Comparison of ENCODE assay signal across 7 cellular contexts in the genomic region with DNA sequence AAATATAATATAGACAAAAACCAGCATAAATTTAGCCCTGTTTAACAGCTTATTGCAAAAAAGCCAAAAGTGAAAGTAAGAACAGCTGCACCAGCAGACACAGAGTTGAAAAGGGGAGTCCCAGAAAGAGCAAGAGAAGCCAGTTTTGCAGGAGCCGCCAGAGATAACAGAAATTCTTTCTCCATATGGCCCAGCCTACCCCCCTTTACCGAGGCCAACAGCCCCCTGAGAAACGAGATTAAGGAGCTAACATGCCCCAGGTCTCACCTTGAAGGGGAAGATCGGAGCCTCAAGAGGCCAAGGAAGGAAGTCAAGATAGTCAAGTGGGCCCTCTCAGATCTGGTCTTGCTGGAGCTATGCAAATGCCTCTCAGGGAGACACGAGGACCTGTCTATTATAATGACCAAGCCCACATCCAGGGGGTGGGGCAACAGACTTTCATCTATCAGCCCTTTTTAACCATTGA. TPM values are rescaled to one million over a fixed set of nuclear protein-coding genes. Genes with fewer than 3 reads are reported as not detected.
A peak's percentile ranks its signal among the peaks of the same experiment; 100 is the strongest.
DNase-seq lines count a peak whose midpoint lies in the region; ATAC-seq, FAIRE-seq and TF ChIP-seq lines count a peak whose summit lies in the region.

No MANE protein-coding gene starts in this region.

- CTCF ChIA-PET in activated CD8-positive, alpha-beta T cell treated with anti-CD3 and anti-CD28 coated beads for 36 hours (lab: Charles Lee): no interaction called here
- CTCF ChIA-PET in RWPE1 (lab: Yijun Ruan, JAX): interaction anchor here (0.6 kb wide), 2 partner anchors 9 to 191 kb away, joined by 3 read pairs; no protein-coding TSS in a partner anchor

- TF ChIP-seq POLR2A in right lobe of liver (IDR thresholded peaks at IDR 0.05): no peak

- WGBS in right lobe of liver (ENCODE audit: insufficient coverage, low coverage, low lambda C conversion rate, missing lambda C conversion rate): 0% methylated on average over 3 of the region's 5 CpGs

- DNase-seq in activated CD8-positive, alpha-beta T cell treated with anti-CD3 and anti-CD28 coated beads for 36 hours: peak; percentile 75
- no peak for DNase-seq in right lobe of liver
- DNase-seq in hypothalamus (lab: John Stamatoyannopoulos, UW): no peak
- no peak for DNase-seq in RWPE1 (ENCODE audit: low spot score)
- DNase-seq in frontal cortex (ENCODE audit: low spot score in 2 of 2): no peak

- no peaks in the 10 kb centered on the region for H3K9me3 Mint-ChIP-seq in activated CD8-positive, alpha-beta T cell treated with anti-CD3 and anti-CD28 coated beads for 36 hours

- peak overlapping the region; percentile 7 to 28 (median 11) for H3K4me3 ChIP-seq in right lobe of liver

- H3K4me1 Mint-ChIP-seq in activated CD8-positive, alpha-beta T cell treated with anti-CD3 and anti-CD28 coated beads for 36 hours (ENCODE audit: low read depth): peaks cover 39% of the 10 kb centered on the region

- peak overlapping the region; percentile 82 for H3K27ac Mint-ChIP-seq in activated CD8-positive, alpha-beta T cell treated with anti-CD3 and anti-CD28 coated beads for 36 hours

- no peaks in the 10 kb centered on the region for H3K9me3 ChIP-seq in right lobe of liver

- intact Hi-C loops in activated CD8-positive, alpha-beta T cell treated with anti-CD3 and anti-CD28 coated beads for 36 hours (cut with micrococcal nuclease): no loop called here
- intact Hi-C loops in right lobe of liver (cut with DNase I): no loop called here

- TF ChIP-seq CTCF in activated CD8-positive, alpha-beta T cell treated with anti-CD3 and anti-CD28 coated beads for 36 hours (IDR thresholded peaks at IDR 0.05): no peak
- no peak for TF ChIP-seq CTCF in right lobe of liver (IDR thresholded peaks at IDR 0.05)
- TF ChIP-seq CTCF in RWPE1 (conservative IDR thresholded peaks at IDR 0.05; ENCODE audit: low read depth): no peak

- FAIRE-seq in frontal cortex (lab: Jason Lieb, UNC): no peak

- H3K27me3 Mint-ChIP-seq in activated CD8-positive, alpha-beta T cell treated with anti-CD3 and anti-CD28 coated beads for 36 hours: no peaks in the 10 kb centered on the region

- POLR2A ChIA-PET in activated CD8-positive, alpha-beta T cell treated with anti-CD3 and anti-CD28 coated beads for 36 hours (lab: Charles Lee): interaction anchor here (1.3 kb wide), 1 partner anchor 16 kb away, joined by 8 read pairs; no protein-coding TSS in a partner anchor
- POLR2A ChIA-PET in RWPE1 (lab: Yijun Ruan, JAX; ENCODE audit: low non-redundant PET): interaction anchor here (0.6 kb wide), 1 partner anchor 95 kb away, joined by 4 read pairs; no protein-coding TSS in a partner anchor

- ATAC-seq in GM19035 (IDR thresholded peaks at IDR 0.05; ENCODE audit: unreplicated experiment) (peak; percentile 51), HG02852 (IDR thresholded peaks at IDR 0.05; ENCODE audit: unreplicated experiment) (peak; percentile 59), right lobe of liver (peak in 1 of 4 donors; percentile 5)
- peak; percentile 51 for ATAC-seq in activated CD8-positive, alpha-beta T cell treated with anti-CD3 and anti-CD28 coated beads for 36 hours

- peak overlapping the region; percentile 70 for H3K4me3 Mint-ChIP-seq in activated CD8-positive, alpha-beta T cell treated with anti-CD3 and anti-CD28 coated beads for 36 hours

- H3K36me3 Mint-ChIP-seq in activated CD8-positive, alpha-beta T cell treated with anti-CD3 and anti-CD28 coated beads for 36 hours (ENCODE audit: low read depth): peaks cover 9% of the 10 kb centered on the region

- peaks cover 0 to 41% (median 11%) of the 10 kb centered on the region in 4 donors for H3K4me1 ChIP-seq in right lobe of liver

- H3K36me3 ChIP-seq in right lobe of liver: no peaks in the 10 kb centered on the region

- no peaks in the 10 kb centered on the region for H3K27me3 ChIP-seq in right lobe of liver

- H3K27ac ChIP-seq in right lobe of liver (peak overlapping the region; percentile 27 to 57 (median 45)), RWPE1 (no peak overlapping the region)

RNA-seq across cellular contexts. Expression of gene ACOX3, which starts 4.8 kb away (rescaled TPM):
- total RNA-seq in activated CD8-positive, alpha-beta T cell treated with anti-CD3 and anti-CD28 coated beads for 36 hours: 10 to 100 TPM; 24.2 to 27.8 TPM
- total RNA-seq in right lobe of liver (10 to 100 TPM; 18.5 to 36.9 (median 21.9) TPM), frontal cortex (26.1 TPM)

RNA-seq across cellular contexts. Expression of gene TRMT44, which starts 4.9 kb away (rescaled TPM):
- total RNA-seq in activated CD8-positive, alpha-beta T cell treated with anti-CD3 and anti-CD28 coated beads for 36 hours: 10 to 100 TPM; 25.5 to 26.3 TPM
- total RNA-seq in right lobe of liver (10 to 100 TPM in 3 of 6 experiments, 1 to 10 TPM in 3; 8.8 to 10.6 (median 9.6) TPM), frontal cortex (11.8 TPM)
